ENCODE assay signal across 8 cellular contexts in the genomic region with DNA sequence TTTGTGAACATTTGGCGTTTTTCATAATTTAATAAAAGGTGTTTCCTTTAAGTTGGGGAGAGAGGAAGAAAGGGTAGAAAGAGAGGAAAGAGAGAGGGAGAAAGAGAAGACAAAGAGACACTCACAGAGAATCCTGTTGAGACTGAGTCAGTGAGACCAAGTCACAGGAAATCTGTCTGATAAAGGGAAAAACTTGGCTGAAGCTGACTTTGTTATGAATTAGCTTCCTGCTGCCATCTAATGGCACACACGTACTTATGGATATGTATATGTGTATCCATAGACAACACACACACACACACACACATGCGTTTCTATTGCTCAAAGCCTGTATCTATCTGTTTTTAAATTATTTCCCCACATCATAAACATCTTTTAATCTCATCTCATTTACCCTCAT. TPM values are rescaled to one million over a fixed set of nuclear protein-coding genes. Genes with fewer than 3 reads are reported as not detected.
A peak's percentile ranks its signal among the peaks of the same experiment; 100 is the strongest.
DNase-seq lines count a peak whose midpoint lies in the region; ATAC-seq and TF ChIP-seq lines count a peak whose summit lies in the region.

No MANE protein-coding gene starts in this region.

- no peaks in the 10 kb centered on the region for H3K9me3 ChIP-seq in PC-3 (ENCODE audit: low read length)
- no peaks in the 10 kb centered on the region for H3K9me3 ChIP-seq in CD4-positive, alpha-beta T cell (ENCODE audit: control insufficient read depth, low read length)

- ATAC-seq in PC-3: peak; percentile 99
- ATAC-seq in GM18505 (IDR thresholded peaks at IDR 0.05; ENCODE audit: unreplicated experiment): no peak
- no peak for ATAC-seq in CD4-positive, alpha-beta T cell (ENCODE audit: poor library complexity)
- no peak for ATAC-seq in HG02852 (IDR thresholded peaks at IDR 0.05; ENCODE audit: unreplicated experiment)
- no peak for ATAC-seq in GM21526 (IDR thresholded peaks at IDR 0.05; ENCODE audit: low FRiP score, unreplicated experiment)

- no peaks in the 10 kb centered on the region for H3K36me3 ChIP-seq in PC-3 (ENCODE audit: low read depth, low read length)

- no peak overlapping the region for H3K27ac Mint-ChIP-seq in CD4-positive, alpha-beta T cell

- H3K4me1 ChIP-seq in PC-3 (ENCODE audit: insufficient read depth, low read length): peaks cover 4% of the 10 kb centered on the region

- H3K4me1 Mint-ChIP-seq in CD4-positive, alpha-beta T cell (ENCODE audit: low read depth): no peaks in the 10 kb centered on the region

- H3K27ac ChIP-seq in PC-3 (ENCODE audit: low read length): peak overlapping the region; percentile 21; the same call in 1 of the 2 replicates
- no peak overlapping the region for H3K27ac ChIP-seq in CD4-positive, alpha-beta T cell (ENCODE audit: low read depth, low read length)

- TF ChIP-seq POLR2A in GM18505 (IDR thresholded peaks at IDR 0.05; ENCODE audit: borderline replicate concordance, extremely low read depth, insufficient read depth, insufficient read length): no peak

- intact Hi-C loops in PC-3 (cut with micrococcal nuclease): loop anchor here (1.0 to 5.0 kb wide), 2 partner anchors 162 to 226 kb away; partner anchors contain the start of gene EGLN1
- intact Hi-C loops in CD4-positive, alpha-beta T cell (cut with DNase I, micrococcal nuclease): no loop called here

- H3K9me3 Mint-ChIP-seq in CD4-positive, alpha-beta T cell: no peaks in the 10 kb centered on the region

- H3K27me3 Mint-ChIP-seq in CD4-positive, alpha-beta T cell: no peaks in the 10 kb centered on the region

- POLR2A ChIA-PET in PC-3 (lab: Charles Lee; ENCODE audit: unreplicated experiment): no interaction called here
- POLR2A ChIA-PET in CD4-positive, alpha-beta T cell (lab: Charles Lee): no interaction called here

- DNase-seq in AG08396 (ENCODE audit: low spot score) (peak; percentile 12), GM13977 (ENCODE audit: low spot score) (peak; percentile 52), PC-3 (peak; percentile 86), foreskin fibroblast (peak; percentile 53 to 71)
- no peak for DNase-seq in CD4-positive, alpha-beta T cell

- H2AFZ ChIP-seq in PC-3 (ENCODE audit: low read length): peak overlapping the region; percentile 58

- H4K20me1 ChIP-seq in PC-3 (ENCODE audit: low read length): no peaks in the 10 kb centered on the region

- TF ChIP-seq CTCF in GM13977 (IDR thresholded peaks at IDR 0.05; ENCODE audit: extremely low read depth, insufficient read depth, missing control alignments): peak; percentile 42
- peak; percentile 71 for TF ChIP-seq CTCF in PC-3 (conservative IDR thresholded peaks at IDR 0.05; ENCODE audit: low read depth, low read length)
- TF ChIP-seq CTCF in foreskin fibroblast (IDR thresholded peaks at IDR 0.05; ENCODE audit: low read depth, low read length): peak; percentile 12
- no peak for TF ChIP-seq CTCF in CD4-positive, alpha-beta T cell (IDR thresholded peaks at IDR 0.05)

- no peak overlapping the region for H3K9ac ChIP-seq in PC-3 (ENCODE audit: low read length)

- no peaks in the 10 kb centered on the region for H3F3A ChIP-seq in PC-3 (ENCODE audit: low read length, unreplicated experiment)

- H3K27me3 ChIP-seq in PC-3 (ENCODE audit: low read length): no peaks in the 10 kb centered on the region
- no peaks in the 10 kb centered on the region for H3K27me3 ChIP-seq in CD4-positive, alpha-beta T cell (ENCODE audit: control insufficient read depth, insufficient read depth, low read length)

- H3K9me2 ChIP-seq in PC-3 (replicated peaks; ENCODE audit: low read length): no peaks in the 10 kb centered on the region

- H3K36me3 Mint-ChIP-seq in CD4-positive, alpha-beta T cell (ENCODE audit: low read depth): no peaks in the 10 kb centered on the region

- in situ Hi-C loops in GM13977 (cut with MboI; ENCODE audit: low pct_unique_long_range_greater_than_20kb, low sequenced_read_pairs, unreplicated experiment): no loop called here

- H3K4me3 ChIP-seq in PC-3 (ENCODE audit: low read length) (no peak overlapping the region), foreskin fibroblast (ENCODE audit: low read depth in 1 of 2, low read length in 2 of 2) (no peak overlapping the region)

- H3K79me2 ChIP-seq in PC-3 (ENCODE audit: low read length): no peaks in the 10 kb centered on the region

- H3K4me3 Mint-ChIP-seq in CD4-positive, alpha-beta T cell: no peak overlapping the region

- H3K4me2 ChIP-seq in PC-3 (ENCODE audit: low read length): 0 out of 2 replicates have a peak overlapping the region, but pooled peaks have one; percentile 25

- CTCF ChIA-PET in PC-3 (lab: Charles Lee): interaction anchor here (0.6 to 0.8 kb wide), 3 partner anchors 17 to 227 kb away, joined by 3 to 5 read pairs (median 4); no protein-coding TSS in a partner anchor
- CTCF ChIA-PET in CD4-positive, alpha-beta T cell (lab: Charles Lee): no interaction called here

- no TSS peak for BruUV-seq in PC-3 (replicated peaks; lab: Mats Ljungman, UMichigan)

RNA-seq across cellular contexts. Expression of gene DISC1, which starts 42.5 kb away (rescaled TPM):
- 3.4 and 5.1 TPM in 2 replicates for total RNA-seq in PC-3 (2014; rRNA removed)
- total RNA-seq in CD4-positive, alpha-beta T cell: 10 to 100 TPM; 19.8 to 20.0 TPM

RNA-seq across cellular contexts. Expression of gene TSNAX, which starts 55.6 kb away (rescaled TPM):
- 30.5 and 33.1 TPM in 2 replicates for total RNA-seq in PC-3 (2014; rRNA removed)
- total RNA-seq in CD4-positive, alpha-beta T cell: 10 to 100 TPM; 33.5 to 35.7 TPM

Comparison
In these comparisons a context has a peak if more than half of its experiments do, and no peak if none do; other contexts are left out.
1. DNase-seq: peak in AG08396 (single experiment), GM13977 (single experiment), PC-3 (single experiment) and foreskin fibroblast (2 of 2); none in CD4-positive, alpha-beta T cell (0 of 10).